ENCODE assay signal across 9 cellular contexts in the genomic region with DNA sequence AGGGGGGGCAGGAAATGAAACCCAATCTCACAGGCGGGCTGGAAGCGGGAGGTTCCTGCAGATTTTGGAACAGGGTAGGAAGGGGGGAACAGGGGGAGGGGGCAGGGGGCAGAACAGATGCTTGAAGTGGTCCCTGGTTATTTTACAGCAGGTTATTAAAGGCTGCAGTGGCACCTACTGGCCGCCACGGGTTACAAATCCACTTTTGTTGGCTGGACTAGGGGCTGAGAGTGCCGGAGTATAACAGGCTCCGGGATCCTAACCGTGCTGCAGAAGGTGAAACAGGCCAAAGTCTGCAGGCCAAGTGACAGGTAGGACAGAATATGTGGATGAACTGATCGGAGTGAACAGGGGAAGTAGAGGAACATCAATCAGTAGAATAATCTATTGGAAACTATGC. TPM values are rescaled to one million over a fixed set of nuclear protein-coding genes. Genes with fewer than 3 reads are reported as not detected.
DNase-seq lines count a peak whose midpoint lies in the region; ATAC-seq, FAIRE-seq and TF ChIP-seq lines count a peak whose summit lies in the region.
"Had no signal": no experiment of that assay in that cellular context is flagged by ENCODE, and none has a peak within 500 bp of the region (broad histone marks: within the 10 kb centered on the region; RNA-seq: fewer than 3 reads in every experiment).

No MANE protein-coding gene starts in this region.

- FAIRE-seq in kidney (lab: Jason Lieb, UNC): no peak
- FAIRE-seq: colon had no signal

- intact Hi-C loops in kidney (cut with DNase I) (no loop called here), vagina (cut with DNase I) (no loop called here)

- TF ChIP-seq RAD21 in Ishikawa (IDR thresholded peaks at IDR 0.05; ENCODE audit: low read depth): peak; percentile 28; the same call in 1 of the 2 replicates

- no peak overlapping the region for H3K4me3 ChIP-seq in AG04450 (ENCODE audit: low read depth, low read length)
- H3K4me3 ChIP-seq in kidney (ENCODE audit: low read length in 2 of 2): no peak overlapping the region
- H3K4me3 ChIP-seq in vagina: no peak overlapping the region

- no peaks in the 10 kb centered on the region for H3K9me3 Mint-ChIP-seq in activated T-helper 17 cell treated with anti-CD3 and anti-CD28 coated beads, Interleukin-2, amount 50 U/mL, for 72 hours

- H3K9me3 ChIP-seq in AG04450 (ENCODE audit: control insufficient read depth, insufficient read depth, low read length) (no peaks in the 10 kb centered on the region; the same call in 1 of the 2 replicates), kidney (ENCODE audit: control insufficient read depth in 1 of 2, low read length in 2 of 2) (no peaks in the 10 kb centered on the region), vagina (no peaks in the 10 kb centered on the region)

- peaks cover 97% of the 10 kb centered on the region for H3K27me3 ChIP-seq in AG04450 (ENCODE audit: control insufficient read depth, insufficient read depth, low read length)
- peaks cover 15% of the 10 kb centered on the region for H3K27me3 ChIP-seq in vagina

- no peak for TF ChIP-seq EP300 in Ishikawa (IDR thresholded peaks at IDR 0.05; ENCODE audit: borderline replicate concordance)

- DNase-seq in AG04450 (ENCODE audit: low read depth, low spot score) (no peak), GM03348 (ENCODE audit: low spot score) (peak; percentile 62), kidney (peak; percentile 35), vagina (ENCODE audit: extremely low spot score in 2 of 2) (no peak)

- TF ChIP-seq CTCF in AG04450 (IDR thresholded peaks at IDR 0.05; ENCODE audit: low read depth, low read length) (peak; percentile 61), kidney (IDR thresholded peaks at IDR 0.05; ENCODE audit: borderline replicate concordance, extremely low read depth, insufficient read depth) (peak; percentile 52), vagina (IDR thresholded peaks at IDR 0.05) (no peak)

- H3K4me1 Mint-ChIP-seq in activated T-helper 17 cell treated with anti-CD3 and anti-CD28 coated beads, Interleukin-2, amount 50 U/mL, for 72 hours: peaks cover 11% of the 10 kb centered on the region

- no peaks in the 10 kb centered on the region for H3K36me3 Mint-ChIP-seq in activated T-helper 17 cell treated with anti-CD3 and anti-CD28 coated beads, Interleukin-2, amount 50 U/mL, for 72 hours (ENCODE audit: low read depth)

- POLR2A ChIA-PET in AG04450 (lab: Yijun Ruan, JAX): no interaction called here

- H3K9ac ChIP-seq in kidney (ENCODE audit: low read length in 2 of 2): no peak overlapping the region

- no peak overlapping the region for H3K27ac ChIP-seq in AG04450 (ENCODE audit: low read depth, low read length)
- no peak overlapping the region for H3K27ac ChIP-seq in kidney (ENCODE audit: low read depth in 2 of 2, low read length in 2 of 2)
- H3K27ac ChIP-seq in vagina: no peak overlapping the region

- ATAC-seq in activated T-helper 17 cell treated with anti-CD3 and anti-CD28 coated beads, Interleukin-2, amount 50 U/mL, for 72 hours (replicated peaks): peak; percentile 37
- ATAC-seq in GM18511 (IDR thresholded peaks at IDR 0.05; ENCODE audit: unreplicated experiment) (no peak), GM21423 (IDR thresholded peaks at IDR 0.05; ENCODE audit: unreplicated experiment) (no peak)

- CTCF ChIA-PET in AG04450 (lab: Charles Lee): interaction anchor here (0.6 to 3.0 kb wide), 29 partner anchors 9 to 465 kb away, joined by 3 to 43 read pairs (median 4); a partner anchor contains a TSS

- H3K27ac Mint-ChIP-seq in activated T-helper 17 cell treated with anti-CD3 and anti-CD28 coated beads, Interleukin-2, amount 50 U/mL, for 72 hours: no peak overlapping the region

- H3K4me1 ChIP-seq in kidney (ENCODE audit: control insufficient read depth in 1 of 2, insufficient read depth in 1 of 2, low read depth in 1 of 2, low read length in 2 of 2) (peaks cover 11 to 12% of the 10 kb centered on the region in 2 donors), vagina (peaks cover 34% of the 10 kb centered on the region)

- no peak for TF ChIP-seq POLR2A in vagina (IDR thresholded peaks at IDR 0.05)

- H3K36me3 ChIP-seq in kidney (ENCODE audit: control insufficient read depth in 1 of 2, insufficient read depth in 2 of 2, low read length in 2 of 2): no peaks in the 10 kb centered on the region
- no peaks in the 10 kb centered on the region for H3K36me3 ChIP-seq in vagina

- peaks cover 64% of the 10 kb centered on the region for H3K27me3 Mint-ChIP-seq in activated T-helper 17 cell treated with anti-CD3 and anti-CD28 coated beads, Interleukin-2, amount 50 U/mL, for 72 hours

- H3K4me3 Mint-ChIP-seq in activated T-helper 17 cell treated with anti-CD3 and anti-CD28 coated beads, Interleukin-2, amount 50 U/mL, for 72 hours: peak overlapping the region; percentile 51

TF ChIP-seq in Ishikawa, 13 proteins besides CTCF, POLR2A, EP300 and RAD21:
- TF ChIP-seq CEBPB (IDR thresholded peaks at IDR 0.05) (no peak), CREB1 (IDR thresholded peaks at IDR 0.05; ENCODE audit: low read depth) (no peak), ZBTB7A (IDR thresholded peaks at IDR 0.05; ENCODE audit: low read depth) (no peak), TAF1 (IDR thresholded peaks at IDR 0.05; ENCODE audit: low read depth) (no peak), TCF12 (IDR thresholded peaks at IDR 0.05; ENCODE audit: low read depth) (no peak), YY1 (IDR thresholded peaks at IDR 0.05; ENCODE audit: low read depth) (no peak), FOXM1 (IDR thresholded peaks at IDR 0.05; ENCODE audit: borderline replicate concordance, low read depth) (no peak), TEAD4 (IDR thresholded peaks at IDR 0.05) (no peak), EGR1 (IDR thresholded peaks at IDR 0.05) (no peak)
- TF ChIP-seq, protein P1, sequence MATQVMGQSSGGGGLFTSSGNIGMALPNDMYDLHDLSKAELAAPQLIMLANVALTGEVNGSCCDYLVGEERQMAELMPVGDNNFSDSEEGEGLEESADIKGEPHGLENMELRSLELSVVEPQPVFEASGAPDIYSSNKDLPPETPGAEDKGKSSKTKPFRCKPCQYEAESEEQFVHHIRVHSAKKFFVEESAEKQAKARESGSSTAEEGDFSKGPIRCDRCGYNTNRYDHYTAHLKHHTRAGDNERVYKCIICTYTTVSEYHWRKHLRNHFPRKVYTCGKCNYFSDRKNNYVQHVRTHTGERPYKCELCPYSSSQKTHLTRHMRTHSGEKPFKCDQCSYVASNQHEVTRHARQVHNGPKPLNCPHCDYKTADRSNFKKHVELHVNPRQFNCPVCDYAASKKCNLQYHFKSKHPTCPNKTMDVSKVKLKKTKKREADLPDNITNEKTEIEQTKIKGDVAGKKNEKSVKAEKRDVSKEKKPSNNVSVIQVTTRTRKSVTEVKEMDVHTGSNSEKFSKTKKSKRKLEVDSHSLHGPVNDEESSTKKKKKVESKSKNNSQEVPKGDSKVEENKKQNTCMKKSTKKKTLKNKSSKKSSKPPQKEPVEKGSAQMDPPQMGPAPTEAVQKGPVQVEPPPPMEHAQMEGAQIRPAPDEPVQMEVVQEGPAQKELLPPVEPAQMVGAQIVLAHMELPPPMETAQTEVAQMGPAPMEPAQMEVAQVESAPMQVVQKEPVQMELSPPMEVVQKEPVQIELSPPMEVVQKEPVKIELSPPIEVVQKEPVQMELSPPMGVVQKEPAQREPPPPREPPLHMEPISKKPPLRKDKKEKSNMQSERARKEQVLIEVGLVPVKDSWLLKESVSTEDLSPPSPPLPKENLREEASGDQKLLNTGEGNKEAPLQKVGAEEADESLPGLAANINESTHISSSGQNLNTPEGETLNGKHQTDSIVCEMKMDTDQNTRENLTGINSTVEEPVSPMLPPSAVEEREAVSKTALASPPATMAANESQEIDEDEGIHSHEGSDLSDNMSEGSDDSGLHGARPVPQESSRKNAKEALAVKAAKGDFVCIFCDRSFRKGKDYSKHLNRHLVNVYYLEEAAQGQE (IDR thresholded peaks at IDR 0.05; ENCODE audit: low read depth): no peak
- TF ChIP-seq, protein P2, sequence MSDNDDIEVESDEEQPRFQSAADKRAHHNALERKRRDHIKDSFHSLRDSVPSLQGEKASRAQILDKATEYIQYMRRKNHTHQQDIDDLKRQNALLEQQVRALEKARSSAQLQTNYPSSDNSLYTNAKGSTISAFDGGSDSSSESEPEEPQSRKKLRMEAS (IDR thresholded peaks at IDR 0.05): no peak
- TF ChIP-seq, protein P3, sequence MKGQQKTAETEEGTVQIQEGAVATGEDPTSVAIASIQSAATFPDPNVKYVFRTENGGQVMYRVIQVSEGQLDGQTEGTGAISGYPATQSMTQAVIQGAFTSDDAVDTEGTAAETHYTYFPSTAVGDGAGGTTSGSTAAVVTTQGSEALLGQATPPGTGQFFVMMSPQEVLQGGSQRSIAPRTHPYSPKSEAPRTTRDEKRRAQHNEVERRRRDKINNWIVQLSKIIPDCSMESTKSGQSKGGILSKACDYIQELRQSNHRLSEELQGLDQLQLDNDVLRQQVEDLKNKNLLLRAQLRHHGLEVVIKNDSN (IDR thresholded peaks at IDR 0.05): no peak

RNA-seq across cellular contexts. Expression of a gene that starts 2.5 kb away (rescaled TPM):
- 28.9 and 38.7 TPM in 2 replicates for polyA plus RNA-seq in AG04450 (2011; rRNA removed)
- 14.9 and 22.3 TPM in 2 replicates for polyA minus RNA-seq in AG04450 (2011; rRNA and poly(A)+ RNA removed)
- total RNA-seq in activated T-helper 17 cell treated with anti-CD3 and anti-CD28 coated beads, Interleukin-2, amount 50 U/mL, for 72 hours: 1 to 10 TPM; 8.1 TPM
- total RNA-seq in kidney: 12.3 TPM
- polyA plus RNA-seq in kidney (ENCODE audit: insufficient read depth, low read depth, low replicate concordance): 8.7 TPM
- total RNA-seq in vagina: 18.9 TPM

RNA-seq across cellular contexts. Expression of a gene that starts 30.0 kb away (rescaled TPM):
- polyA plus RNA-seq in AG04450 (2011; rRNA removed) (0.30 and 0.40 TPM in 2 replicates), kidney (ENCODE audit: insufficient read depth, low read depth, low replicate concordance) (12.8 TPM)
- polyA minus RNA-seq in AG04450 (2011; rRNA and poly(A)+ RNA removed): 0.78 and 0.92 TPM in 2 replicates
- total RNA-seq in activated T-helper 17 cell treated with anti-CD3 and anti-CD28 coated beads, Interleukin-2, amount 50 U/mL, for 72 hours: not detected
- total RNA-seq in kidney (29.5 TPM), vagina (39.8 TPM)

RNA-seq across cellular contexts. Expression of a gene that starts 51.4 kb away (rescaled TPM):
- polyA plus RNA-seq in AG04450 (2011; rRNA removed): 0.06 TPM in 1 of 2 replicates, not detected in the other
- 0.23 and 0.52 TPM in 2 replicates for polyA minus RNA-seq in AG04450 (2011; rRNA and poly(A)+ RNA removed)
- total RNA-seq in activated T-helper 17 cell treated with anti-CD3 and anti-CD28 coated beads, Interleukin-2, amount 50 U/mL, for 72 hours: not detected
- not detected for total RNA-seq in kidney
- not detected for polyA plus RNA-seq in kidney (ENCODE audit: insufficient read depth, low read depth, low replicate concordance)
- not detected for total RNA-seq in vagina

Comparison
In these comparisons a context has a peak if more than half of its experiments do, and no peak if none do; other contexts are left out.
1. DNase-seq: peak in GM03348 (single experiment) and kidney (single experiment); none in AG04450 (single experiment) and vagina (0 of 2).
2. CTCF ChIP-seq: peak in AG04450 (single experiment) and kidney (single experiment); none in vagina (0 of 3).
3. RNA of a gene that starts 30.0 kb away (total RNA-seq): 39.8 TPM in vagina (single experiment) and 29.5 TPM in kidney (single experiment); not detected in activated T-helper 17 cell treated with anti-CD3 and anti-CD28 coated beads, Interleukin-2, amount 50 U/mL, for 72 hours; every median in the first group is over 10 times any median in the second.